2 cellular contexts compared by ENCODE assay signal in the genomic region with DNA sequence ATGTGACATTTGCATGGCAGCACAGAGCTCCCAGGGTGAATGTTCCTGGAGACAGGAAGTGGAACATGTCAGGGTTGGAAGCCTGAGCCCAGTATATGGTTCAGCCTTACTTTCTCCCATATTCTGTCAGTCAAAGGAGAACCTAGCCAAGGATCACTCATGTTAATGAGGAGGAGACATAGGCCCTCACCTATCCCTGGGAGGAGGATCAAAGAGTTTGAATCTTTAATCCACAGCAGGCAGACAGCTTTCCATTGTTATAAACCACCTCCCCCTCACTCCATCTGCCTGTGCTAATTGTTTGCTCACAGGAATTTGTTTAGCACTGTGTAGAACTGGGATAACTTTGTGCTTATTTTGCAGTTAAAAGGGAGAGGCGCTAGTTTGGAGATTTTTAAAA.
TF ChIP-seq lines count a peak whose summit lies in the region.

No MANE protein-coding gene starts in this region.

TF ChIP-seq in GM23338, 12 proteins besides CTCF, POLR2A, EP300 and RAD21 (continued from another document):
- TF ChIP-seq ZNF462 (CRISPR knock-in tag; IDR thresholded peaks at IDR 0.05): peak; percentile 17; the same call in 1 of the 2 replicates
TF ChIP-seq in GM23338: peak in this region for 1.

TF ChIP-seq in WTC11, 78 proteins besides CTCF, POLR2A, EP300 and RAD21 (continued from another document):
- TF ChIP-seq, protein P1, sequence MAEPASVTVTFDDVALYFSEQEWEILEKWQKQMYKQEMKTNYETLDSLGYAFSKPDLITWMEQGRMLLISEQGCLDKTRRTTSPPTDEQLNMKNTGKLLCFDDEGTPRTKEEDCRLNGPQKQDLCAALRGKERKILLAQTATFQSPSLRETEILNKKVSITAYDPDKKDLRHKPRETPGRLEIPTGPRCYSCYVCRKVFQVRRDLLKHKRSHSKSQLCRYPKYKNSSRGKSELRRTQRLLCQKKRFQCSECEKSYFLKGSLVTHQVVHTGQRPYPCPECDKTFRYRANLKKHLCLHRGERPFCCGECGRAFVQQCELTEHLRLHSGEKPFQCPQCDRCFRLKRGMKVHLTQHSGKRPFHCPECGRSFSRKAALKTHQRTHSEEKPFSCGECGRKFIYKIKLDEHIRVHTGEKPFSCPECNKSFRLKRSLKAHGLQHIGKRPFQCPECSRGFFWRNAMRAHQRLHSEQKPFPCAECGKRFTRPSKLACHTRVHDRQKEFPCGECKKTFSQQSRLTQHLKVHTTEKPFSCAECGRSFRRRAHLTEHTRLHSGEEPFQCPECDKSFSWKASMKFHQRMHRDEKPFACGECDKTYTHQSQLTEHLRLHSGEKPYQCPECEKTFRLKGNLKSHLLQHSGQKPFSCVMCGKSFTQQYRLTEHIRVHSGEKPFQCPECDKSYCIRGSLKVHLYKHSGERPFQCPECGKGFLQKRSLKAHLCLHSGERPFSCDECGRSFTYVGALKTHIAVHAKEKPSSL (CRISPR knock-in tag; conservative IDR thresholded peaks at IDR 0.05): no peak
- no peak for TF ChIP-seq NFYB (CRISPR knock-in tag; conservative IDR thresholded peaks at IDR 0.05; ENCODE audit: low read depth)
